Comparison of ENCODE assay signal across 12 cellular contexts in the genomic region with DNA sequence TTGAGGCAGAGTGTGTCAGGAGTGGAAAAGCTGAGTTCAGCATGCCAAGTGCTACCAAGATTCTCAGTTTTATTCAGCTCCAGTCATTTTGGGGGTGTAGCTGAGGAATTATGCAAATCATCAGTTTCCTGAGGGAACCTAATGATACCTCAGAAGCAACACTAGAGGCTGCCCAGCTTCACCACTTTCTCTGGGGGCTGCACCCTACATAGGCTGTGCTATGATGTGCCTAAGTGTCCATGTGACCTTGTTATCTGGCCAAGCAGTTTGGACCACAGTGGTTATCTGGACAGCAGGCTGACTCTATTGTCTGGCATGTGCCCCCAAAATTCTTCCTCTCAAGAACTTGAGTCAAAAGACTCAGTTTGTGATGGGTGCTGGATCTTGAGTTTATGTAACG.
A peak's percentile ranks its signal among the peaks of the same experiment; 100 is the strongest.
DNase-seq lines count a peak whose midpoint lies in the region; ATAC-seq lines count a peak whose summit lies in the region.
"Had no signal": no experiment of that assay in that cellular context is flagged by ENCODE, and none has a peak within 500 bp of the region (broad histone marks: within the 10 kb centered on the region; RNA-seq: fewer than 3 reads in every experiment).

No MANE protein-coding gene starts in this region.

- DNase-seq in NCI-H226 = no peak
- DNase-seq in activated naive CD4-positive, alpha-beta T cell treated with Interleukin-2 at 50 U/mL for 16 hours = no peak
- no peak for DNase-seq in HuH-7 (ENCODE audit: low spot score)
- no peak for DNase-seq in NCI-H2196 treated with DMSO at 0.1 percent for 48 hours (lab: John Stamatoyannopoulos, UW; ENCODE audit: unreplicated experiment)
- DNase-seq: activated CD4-positive, alpha-beta memory T cell treated with anti-CD3 and anti-CD28 coated beads for 36 hours; mesenchymal stem cell; NCI-H1105 treated with DMSO at 0.1 percent for 48 hours; NCI-H510A treated with DMSO at 0.1 percent for 48 hours had no signal

- ATAC-seq in GM18499 (IDR thresholded peaks at IDR 0.05; ENCODE audit: insufficient read depth, unreplicated experiment) (peak; percentile 74), GM19395 (IDR thresholded peaks at IDR 0.05; ENCODE audit: unreplicated experiment) (peak; percentile 71), HG02623 (IDR thresholded peaks at IDR 0.05; ENCODE audit: unreplicated experiment) (peak; percentile 68), HG03378 (IDR thresholded peaks at IDR 0.05; ENCODE audit: unreplicated experiment) (peak; percentile 89)
